In the genomic region with DNA sequence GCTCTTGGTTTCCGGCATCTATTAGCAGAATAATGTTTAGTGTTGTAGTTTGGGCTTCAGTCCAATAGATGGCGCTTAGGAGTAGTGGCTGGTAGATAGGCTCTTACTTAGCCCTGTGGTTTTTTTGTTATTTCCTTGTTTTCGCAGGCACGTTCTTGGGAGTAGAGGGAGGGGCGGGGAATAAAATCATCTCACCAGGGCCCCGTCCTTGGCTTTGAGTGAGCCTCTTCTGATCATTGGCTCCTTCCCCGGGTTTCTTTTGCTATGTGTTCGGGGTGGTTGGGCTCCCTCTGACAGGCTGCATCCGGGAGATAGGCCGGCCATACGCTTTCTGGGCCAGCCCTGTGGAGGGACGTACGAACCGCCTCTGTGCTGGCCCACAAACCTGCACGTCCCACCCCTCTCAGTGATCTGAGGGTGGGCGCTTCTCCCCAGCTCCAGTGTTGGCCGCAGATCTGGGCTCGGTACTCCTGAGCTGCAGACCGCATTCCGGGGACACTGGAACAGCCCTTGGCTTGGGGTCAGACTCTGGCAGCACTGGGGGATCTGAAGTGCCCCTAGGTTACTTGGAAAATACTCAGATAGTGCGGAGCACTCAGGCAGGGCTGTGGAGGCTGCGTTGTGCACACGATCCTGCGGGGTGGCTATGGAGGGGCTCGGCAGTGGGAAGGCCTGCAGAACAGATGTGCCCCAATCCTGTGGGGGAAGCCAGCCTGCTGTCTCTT, we compare ENCODE assay signal across 8 cellular contexts.
DNase-seq lines count a peak whose midpoint lies in the region; ATAC-seq, FAIRE-seq and TF ChIP-seq lines count a peak whose summit lies in the region.

No MANE protein-coding gene starts in this region.

- intact Hi-C loops in K562 (cut with micrococcal nuclease), result loop anchor here (1.0 kb wide), 1 partner anchor 275 kb away; no protein-coding TSS in a partner anchor

- no peak overlapping the region for H3K4me2 ChIP-seq in K562 (ENCODE audit: insufficient read depth, low read length)

- TF ChIP-seq EP300 in K562 (IDR thresholded peaks at IDR 0.05; ENCODE audit: low read length), result no peak

- TF ChIP-seq RAD21 in K562 (CRISPR knock-in tag; conservative IDR thresholded peaks at IDR 0.05 in 1 of 2, IDR thresholded peaks at IDR 0.05 in 1 of 2), result peak in 1 of 2 experiments; percentile 48; a peak in 3 of 4 replicates

- ATAC-seq in GM21717 (IDR thresholded peaks at IDR 0.05; ENCODE audit: unreplicated experiment) (peak; percentile 92), K562 (peak; percentile 63)
- peak; percentile 85 for ATAC-seq in stimulated activated naive CD8-positive, alpha-beta T cell treated with anti-CD3 and anti-CD28 coated beads, Interleukin-15, amount 100 ng/mL, for 72 hours

- H3K4me1 ChIP-seq in K562 (replicated peaks in 1 of 2; ENCODE audit: control insufficient read depth in 2 of 2, insufficient read depth in 2 of 2, low read length in 2 of 2), result no peaks in the 10 kb centered on the region

- no peaks in the 10 kb centered on the region for H3K79me2 ChIP-seq in K562 (ENCODE audit: control insufficient read depth, insufficient read depth, low read length)

- TF ChIP-seq CTCF in 22Rv1 (IDR thresholded peaks at IDR 0.05), result peak; percentile 86
- TF ChIP-seq CTCF in K562 (IDR thresholded peaks at IDR 0.05 in 2 of 3, conservative IDR thresholded peaks at IDR 0.05 in 1 of 3; ENCODE audit: insufficient read depth in 2 of 3, low read depth in 1 of 3, low read length in 3 of 3), result peak; percentile 26 to 50 (median 47); a peak in 5 of 6 replicates

- peak; percentile 82 for DNase-seq in ELR (ENCODE audit: low read depth)
- peak; percentile 88 for DNase-seq in HT-29 (ENCODE audit: low spot score)
- DNase-seq in NOMO-1 (lab: John Stamatoyannopoulos, UW; ENCODE audit: unreplicated experiment in 2 of 2), result peak; percentile 77 to 88
- peak; percentile 10 to 26 (median 10) for DNase-seq in K562 (ENCODE audit: extremely low read depth in 1 of 4, low spot score in 3 of 4)
- DNase-seq in iPS-NIHi7 (ENCODE audit: extremely low spot score), result peak; percentile 78
- DNase-seq in stimulated activated naive CD8-positive, alpha-beta T cell treated with anti-CD3 and anti-CD28 coated beads, Interleukin-15, amount 100 ng/mL, for 72 hours, result peak; percentile 20 to 43

- no peaks in the 10 kb centered on the region; the same call in 1 of the 2 replicates for H3K9me3 ChIP-seq in K562 (replicated peaks; ENCODE audit: control insufficient read depth, insufficient read depth, low read depth, low read length)

- peak overlapping the region in 1 of 2 donors; percentile 29 for H3K4me3 Mint-ChIP-seq in stimulated activated naive CD8-positive, alpha-beta T cell treated with anti-CD3 and anti-CD28 coated beads, Interleukin-15, amount 100 ng/mL, for 72 hours

- H3K9me3 Mint-ChIP-seq in stimulated activated naive CD8-positive, alpha-beta T cell treated with anti-CD3 and anti-CD28 coated beads, Interleukin-15, amount 100 ng/mL, for 72 hours, result no peaks in the 10 kb centered on the region

- peak; percentile 64 for FAIRE-seq in K562 (lab: Jason Lieb, UNC)

- H3K4me3 ChIP-seq in K562, result no peak overlapping the region

- H3K27ac ChIP-seq in 22Rv1, result no peak overlapping the region
- no peak overlapping the region for H3K27ac ChIP-seq in K562 (ENCODE audit: extremely low read depth, low read depth, low read length)

- H3K27ac Mint-ChIP-seq in stimulated activated naive CD8-positive, alpha-beta T cell treated with anti-CD3 and anti-CD28 coated beads, Interleukin-15, amount 100 ng/mL, for 72 hours, result no peak overlapping the region

- H3K27me3 ChIP-seq in K562 (ENCODE audit: control insufficient read depth in 2 of 2, insufficient read depth in 2 of 2, low read length in 2 of 2), result no peaks in the 10 kb centered on the region

- BruUV-seq in K562 (replicated peaks; lab: Mats Ljungman, UMichigan), result no TSS peak

- no peak overlapping the region for H3K9ac ChIP-seq in K562 (ENCODE audit: insufficient read depth in 1 of 2, low read depth in 2 of 2, low read length in 2 of 2)

- in situ Hi-C loops in K562 (cut with MboI), result no loop called here

- no peak overlapping the region for H2AFZ ChIP-seq in K562 (ENCODE audit: low read depth, low read length)

- TF ChIP-seq POLR2A in K562 (conservative IDR thresholded peaks at IDR 0.05), result no peak

- no peaks in the 10 kb centered on the region for H3K36me3 ChIP-seq in K562 (ENCODE audit: control insufficient read depth, insufficient read depth, low read length)

- POLR2A ChIA-PET in K562 (lab: Yijun Ruan, JAX), result no interaction called here

- peaks cover 6% of the 10 kb centered on the region for H3K4me1 Mint-ChIP-seq in stimulated activated naive CD8-positive, alpha-beta T cell treated with anti-CD3 and anti-CD28 coated beads, Interleukin-15, amount 100 ng/mL, for 72 hours

- H3K9me1 ChIP-seq in K562 (ENCODE audit: control insufficient read depth, insufficient read depth, low read length), result no peaks in the 10 kb centered on the region

- H4K20me1 ChIP-seq in K562 (replicated peaks; ENCODE audit: control insufficient read depth, insufficient read depth, low read length), result no peaks in the 10 kb centered on the region

- 4% methylated on average over 24 of the region's 25 CpGs for WGBS in K562 (ENCODE audit: insufficient coverage, low coverage, missing lambda C conversion rate)

- CTCF ChIA-PET in K562 (lab: Yijun Ruan, JAX; ENCODE audit: low intra/inter-chr PET ratio), result no interaction called here

- H3K27me3 Mint-ChIP-seq in stimulated activated naive CD8-positive, alpha-beta T cell treated with anti-CD3 and anti-CD28 coated beads, Interleukin-15, amount 100 ng/mL, for 72 hours, result no peaks in the 10 kb centered on the region

TF ChIP-seq in K562, 482 proteins besides CTCF, POLR2A, EP300 and RAD21 (continues in another document):
- TF ChIP-seq, protein P1, sequence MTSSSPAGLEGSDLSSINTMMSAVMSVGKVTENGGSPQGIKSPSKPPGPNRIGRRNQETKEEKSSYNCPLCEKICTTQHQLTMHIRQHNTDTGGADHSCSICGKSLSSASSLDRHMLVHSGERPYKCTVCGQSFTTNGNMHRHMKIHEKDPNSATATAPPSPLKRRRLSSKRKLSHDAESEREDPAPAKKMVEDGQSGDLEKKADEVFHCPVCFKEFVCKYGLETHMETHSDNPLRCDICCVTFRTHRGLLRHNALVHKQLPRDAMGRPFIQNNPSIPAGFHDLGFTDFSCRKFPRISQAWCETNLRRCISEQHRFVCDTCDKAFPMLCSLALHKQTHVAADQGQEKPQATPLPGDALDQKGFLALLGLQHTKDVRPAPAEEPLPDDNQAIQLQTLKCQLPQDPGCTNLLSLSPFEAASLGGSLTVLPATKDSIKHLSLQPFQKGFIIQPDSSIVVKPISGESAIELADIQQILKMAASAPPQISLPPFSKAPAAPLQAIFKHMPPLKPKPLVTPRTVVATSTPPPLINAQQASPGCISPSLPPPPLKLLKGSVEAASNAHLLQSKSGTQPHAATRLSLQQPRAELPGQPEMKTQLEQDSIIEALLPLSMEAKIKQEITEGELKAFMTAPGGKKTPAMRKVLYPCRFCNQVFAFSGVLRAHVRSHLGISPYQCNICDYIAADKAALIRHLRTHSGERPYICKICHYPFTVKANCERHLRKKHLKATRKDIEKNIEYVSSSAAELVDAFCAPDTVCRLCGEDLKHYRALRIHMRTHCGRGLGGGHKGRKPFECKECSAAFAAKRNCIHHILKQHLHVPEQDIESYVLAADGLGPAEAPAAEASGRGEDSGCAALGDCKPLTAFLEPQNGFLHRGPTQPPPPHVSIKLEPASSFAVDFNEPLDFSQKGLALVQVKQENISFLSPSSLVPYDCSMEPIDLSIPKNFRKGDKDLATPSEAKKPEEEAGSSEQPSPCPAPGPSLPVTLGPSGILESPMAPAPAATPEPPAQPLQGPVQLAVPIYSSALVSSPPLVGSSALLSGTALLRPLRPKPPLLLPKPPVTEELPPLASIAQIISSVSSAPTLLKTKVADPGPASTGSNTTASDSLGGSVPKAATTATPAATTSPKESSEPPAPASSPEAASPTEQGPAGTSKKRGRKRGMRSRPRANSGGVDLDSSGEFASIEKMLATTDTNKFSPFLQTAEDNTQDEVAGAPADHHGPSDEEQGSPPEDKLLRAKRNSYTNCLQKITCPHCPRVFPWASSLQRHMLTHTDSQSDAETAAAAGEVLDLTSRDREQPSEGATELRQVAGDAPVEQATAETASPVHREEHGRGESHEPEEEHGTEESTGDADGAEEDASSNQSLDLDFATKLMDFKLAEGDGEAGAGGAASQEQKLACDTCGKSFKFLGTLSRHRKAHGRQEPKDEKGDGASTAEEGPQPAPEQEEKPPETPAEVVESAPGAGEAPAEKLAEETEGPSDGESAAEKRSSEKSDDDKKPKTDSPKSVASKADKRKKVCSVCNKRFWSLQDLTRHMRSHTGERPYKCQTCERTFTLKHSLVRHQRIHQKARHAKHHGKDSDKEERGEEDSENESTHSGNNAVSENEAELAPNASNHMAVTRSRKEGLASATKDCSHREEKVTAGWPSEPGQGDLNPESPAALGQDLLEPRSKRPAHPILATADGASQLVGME (CRISPR knock-in tag; IDR thresholded peaks at IDR 0.05), result no peak
- TF ChIP-seq ERF (CRISPR knock-in tag; IDR thresholded peaks at IDR 0.05), result no peak
- TF ChIP-seq FOXJ3 (CRISPR knock-in tag; IDR thresholded peaks at IDR 0.05), result no peak
- no peak for TF ChIP-seq ZEB2 (IDR thresholded peaks at IDR 0.05)
- TF ChIP-seq ZNF121 (CRISPR knock-in tag; conservative IDR thresholded peaks at IDR 0.05), result no peak
- no peak for TF ChIP-seq TBL1XR1 (IDR thresholded peaks at IDR 0.05; ENCODE audit: low read length in 2 of 2)
- no peak for TF ChIP-seq ZSCAN29 (IDR thresholded peaks at IDR 0.05)
- no peak for TF ChIP-seq ZBED1 (IDR thresholded peaks at IDR 0.05)
- no peak for TF ChIP-seq FUS (optimal IDR thresholded peaks at IDR 0.05; ENCODE audit: low read depth, low read length)
- no peak for TF ChIP-seq PHTF2 (CRISPR knock-in tag; IDR thresholded peaks at IDR 0.05)
- no peak for TF ChIP-seq ILK (tag; IDR thresholded peaks at IDR 0.05; ENCODE audit: borderline replicate concordance, low read depth)
- TF ChIP-seq RBM22 (IDR thresholded peaks at IDR 0.05; ENCODE audit: low read depth, low read length, poor library complexity, severe bottlenecking), result no peak
- TF ChIP-seq MTA2 (IDR thresholded peaks at IDR 0.05; ENCODE audit: low read depth), result no peak
- no peak for TF ChIP-seq KLF6 (CRISPR knock-in tag; IDR thresholded peaks at IDR 0.05; ENCODE audit: borderline replicate concordance)
- TF ChIP-seq HEY1 (CRISPR knock-in tag; IDR thresholded peaks at IDR 0.05; ENCODE audit: borderline replicate concordance), result no peak
- TF ChIP-seq TARDBP (IDR thresholded peaks at IDR 0.05), result no peak

Comparison
In these comparisons a context has a peak if more than half of its experiments do, and no peak if none do; other contexts are left out.
1. DNase-seq: peak in every context shown above with its lines; median percentile 88 in HT-29; 82 in NOMO-1; 82 in ELR; 78 in iPS-NIHi7; 32 in stimulated activated naive CD8-positive, alpha-beta T cell treated with anti-CD3 and anti-CD28 coated beads, Interleukin-15, amount 100 ng/mL, for 72 hours; 10 in K562.